Comparison of ENCODE assay signal across 4 cellular contexts in genomic region chr6:159148641-159149040, GRCh38. TPM values are rescaled to one million over a fixed set of nuclear protein-coding genes. Genes with fewer than 3 reads are reported as not detected.
"Had no signal": no experiment of that assay in that cellular context is flagged by ENCODE, and none has a peak within 500 bp of the region (broad histone marks: within the 10 kb centered on the region; RNA-seq: fewer than 3 reads in every experiment).

No MANE protein-coding gene starts in this region.

- DNase-seq: GDM1, GF-D8 had no signal

- H3K4me3 ChIP-seq: GM12878 had no signal

RNA-seq across cellular contexts. Expression of gene FNDC1, which starts 20.6 kb away (rescaled TPM):
- total RNA-seq: G401, GM12878 had no signal
